16 cellular contexts compared by ENCODE assay signal in the genomic region with DNA sequence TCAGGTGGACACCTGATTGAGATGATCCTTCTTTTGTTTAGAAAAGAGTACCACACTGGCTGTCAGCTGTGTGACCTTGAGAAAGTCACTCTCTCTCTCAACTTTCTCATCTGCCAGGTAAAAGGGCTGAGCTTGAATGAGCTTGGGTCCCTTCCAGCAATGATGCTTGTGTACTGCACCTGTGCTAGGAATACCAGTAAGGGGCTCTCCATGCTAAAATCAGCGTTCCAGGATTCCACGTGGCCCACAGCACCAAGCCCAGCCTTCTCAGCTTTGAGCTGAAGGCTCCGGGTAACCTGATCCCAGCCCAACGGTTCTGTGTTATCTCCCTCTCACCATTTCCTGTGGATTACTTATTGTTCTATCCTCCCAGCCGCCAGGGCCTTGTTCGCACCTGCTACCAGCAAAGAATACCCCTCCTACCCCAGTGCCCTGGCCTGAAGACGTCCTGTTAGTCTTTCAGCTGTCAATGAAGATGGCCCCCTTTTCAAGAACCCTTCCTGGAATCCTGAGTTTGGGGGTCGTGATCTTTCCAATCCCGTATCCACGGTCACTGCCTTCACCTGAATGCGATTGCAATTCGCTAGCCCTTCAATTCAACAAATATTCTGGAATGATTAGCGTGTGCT. TPM values are rescaled to one million over a fixed set of nuclear protein-coding genes. Genes with fewer than 3 reads are reported as not detected.
DNase-seq lines count a peak whose midpoint lies in the region; ATAC-seq and TF ChIP-seq lines count a peak whose summit lies in the region.
"Had no signal": no experiment of that assay in that cellular context is flagged by ENCODE, and none has a peak within 500 bp of the region (broad histone marks: within the 10 kb centered on the region; RNA-seq: fewer than 3 reads in every experiment).

No MANE protein-coding gene starts in this region.

- in situ Hi-C loops in transverse colon (cut with MboI; ENCODE audit: low pct_ligation_motif_present in 1 of 4, low pct_unique_long_range_greater_than_20kb in 1 of 4, low sequenced_read_pairs in 3 of 4): loop anchor here in 2 of 4 donors (25.0 kb wide), 3 partner anchors 435 to 835 kb away; no protein-coding TSS in a partner anchor

- no peak overlapping the region for H3K4me3 Mint-ChIP-seq in WTC11
- H3K4me3 Mint-ChIP-seq in stimulated activated memory B cell treated with anti-CD40 and anti-IgM and Interleukin-4, amounts not matched to agents 10 μg/mL and 1 μg/mL and 100 μg/mL, for 72 hours: no peak overlapping the region
- H3K4me3 Mint-ChIP-seq in activated CD4-positive, alpha-beta T cell treated with anti-CD3 and anti-CD28 coated beads, Interleukin-2, amount 10 ng/mL, durations not matched to agents 7 days and 5 days: no peak overlapping the region
- H3K4me3 Mint-ChIP-seq: activated naive CD8-positive, alpha-beta T cell treated with anti-CD3 and anti-CD28 coated beads for 36 hours had no signal

- TF ChIP-seq POLR2A in transverse colon (IDR thresholded peaks at IDR 0.05): no peak

- POLR2A ChIA-PET in WTC11 (lab: Charles Lee): no interaction called here
- POLR2A ChIA-PET in activated CD4-positive, alpha-beta T cell treated with anti-CD3 and anti-CD28 coated beads, Interleukin-2, amount 10 ng/mL, durations not matched to agents 7 days and 5 days (lab: Charles Lee): no interaction called here

- H3K27me3 ChIP-seq in transverse colon: no peaks in the 10 kb centered on the region
- H3K27me3 ChIP-seq: hepatocyte, Peyer's patch had no signal

- peaks cover 7 to 44% (median 19%) of the 10 kb centered on the region in 4 donors for H3K4me1 ChIP-seq in transverse colon

- TF ChIP-seq EP300 in transverse colon (IDR thresholded peaks at IDR 0.05; ENCODE audit: low read depth): no peak

- CTCF ChIA-PET in WTC11 (lab: Charles Lee): interaction anchor here (0.6 to 1.6 kb wide), 8 partner anchors 13 to 237 kb away, joined by 3 to 18 read pairs (median 4); no protein-coding TSS in a partner anchor
- CTCF ChIA-PET in activated CD4-positive, alpha-beta T cell treated with anti-CD3 and anti-CD28 coated beads, Interleukin-2, amount 10 ng/mL, durations not matched to agents 7 days and 5 days (lab: Charles Lee): interaction anchor here (1.1 to 1.3 kb wide), 2 partner anchors 8 to 32 kb away, joined by 3 to 4 read pairs; no protein-coding TSS in a partner anchor

- peak overlapping the region in 1 of 4 donors; percentile 82 for H3K27ac ChIP-seq in transverse colon

- H3K4me3 ChIP-seq in transverse colon: no peak overlapping the region
- H3K4me3 ChIP-seq: hepatocyte, Peyer's patch had no signal

- peaks cover 44% of the 10 kb centered on the region for H3K4me1 Mint-ChIP-seq in WTC11
- H3K4me1 Mint-ChIP-seq in stimulated activated memory B cell treated with anti-CD40 and anti-IgM and Interleukin-4, amounts not matched to agents 10 μg/mL and 1 μg/mL and 100 μg/mL, for 72 hours: peaks cover 20% of the 10 kb centered on the region
- peaks cover 7% of the 10 kb centered on the region for H3K4me1 Mint-ChIP-seq in activated CD4-positive, alpha-beta T cell treated with anti-CD3 and anti-CD28 coated beads, Interleukin-2, amount 10 ng/mL, durations not matched to agents 7 days and 5 days

- no peaks in the 10 kb centered on the region for H3K36me3 ChIP-seq in transverse colon
- H3K36me3 ChIP-seq: Peyer's patch had no signal

- no peaks in the 10 kb centered on the region for H3K9me3 ChIP-seq in transverse colon
- H3K9me3 ChIP-seq: Peyer's patch had no signal

- H3K27me3 Mint-ChIP-seq in WTC11 (ENCODE audit: low read depth): no peaks in the 10 kb centered on the region; the same call in 1 of the 2 replicates
- no peaks in the 10 kb centered on the region for H3K27me3 Mint-ChIP-seq in stimulated activated memory B cell treated with anti-CD40 and anti-IgM and Interleukin-4, amounts not matched to agents 10 μg/mL and 1 μg/mL and 100 μg/mL, for 72 hours
- H3K27me3 Mint-ChIP-seq in activated CD4-positive, alpha-beta T cell treated with anti-CD3 and anti-CD28 coated beads, Interleukin-2, amount 10 ng/mL, durations not matched to agents 7 days and 5 days: no peaks in the 10 kb centered on the region
- H3K27me3 Mint-ChIP-seq: activated naive CD8-positive, alpha-beta T cell treated with anti-CD3 and anti-CD28 coated beads for 36 hours had no signal

- no peak overlapping the region for H3K27ac Mint-ChIP-seq in WTC11
- peak overlapping the region; percentile 9 for H3K27ac Mint-ChIP-seq in stimulated activated memory B cell treated with anti-CD40 and anti-IgM and Interleukin-4, amounts not matched to agents 10 μg/mL and 1 μg/mL and 100 μg/mL, for 72 hours
- no peak overlapping the region for H3K27ac Mint-ChIP-seq in activated CD4-positive, alpha-beta T cell treated with anti-CD3 and anti-CD28 coated beads, Interleukin-2, amount 10 ng/mL, durations not matched to agents 7 days and 5 days
- H3K27ac Mint-ChIP-seq: activated naive CD8-positive, alpha-beta T cell treated with anti-CD3 and anti-CD28 coated beads for 36 hours had no signal

- intact Hi-C loops in transverse colon (cut with DNase I; ENCODE audit: low total_unique reads): no loop called here

- TF ChIP-seq CTCF in WTC11 (IDR thresholded peaks at IDR 0.05) (no peak), transverse colon (IDR thresholded peaks at IDR 0.05) (no peak)

- DNase-seq in NCI-H82 (lab: John Stamatoyannopoulos, UW) (peak; percentile 57), NCI-H82 treated with DMSO at 0.1 percent for 48 hours (lab: John Stamatoyannopoulos, UW; ENCODE audit: unreplicated experiment) (no peak), NCI-H345 (lab: John Stamatoyannopoulos, UW) (peak; percentile 87), WTC11 (ENCODE audit: low spot score) (no peak), transverse colon (no peak)
- DNase-seq in activated CD4-positive, alpha-beta T cell treated with anti-CD3 and anti-CD28 coated beads, Interleukin-2, amount 10 ng/mL, durations not matched to agents 7 days and 5 days: no peak
- DNase-seq: ACHN; activated naive CD8-positive, alpha-beta T cell treated with anti-CD3 and anti-CD28 coated beads for 36 hours; mammary epithelial cell; Peyer's patch; stimulated activated CD4-positive, alpha-beta T cell treated with anti-CD3 and anti-CD28 coated beads, Interleukin-2, amount 100 ng/mL, for 24 hours; stimulated activated naive CD4-positive, alpha-beta T cell had no signal

- 69 to 100% methylated on average over 6 to 13 of the region's 13 CpGs for WGBS in transverse colon (ENCODE audit: low coverage in 1 of 2), 2 donors

- H3K36me3 Mint-ChIP-seq in WTC11: no peaks in the 10 kb centered on the region
- H3K36me3 Mint-ChIP-seq in stimulated activated memory B cell treated with anti-CD40 and anti-IgM and Interleukin-4, amounts not matched to agents 10 μg/mL and 1 μg/mL and 100 μg/mL, for 72 hours: peaks cover 4% of the 10 kb centered on the region
- no peaks in the 10 kb centered on the region for H3K36me3 Mint-ChIP-seq in activated CD4-positive, alpha-beta T cell treated with anti-CD3 and anti-CD28 coated beads, Interleukin-2, amount 10 ng/mL, durations not matched to agents 7 days and 5 days (ENCODE audit: low read depth)
- H3K36me3 Mint-ChIP-seq: activated naive CD8-positive, alpha-beta T cell treated with anti-CD3 and anti-CD28 coated beads for 36 hours had no signal

- no peaks in the 10 kb centered on the region for H3K9me3 Mint-ChIP-seq in WTC11
- no peaks in the 10 kb centered on the region for H3K9me3 Mint-ChIP-seq in stimulated activated memory B cell treated with anti-CD40 and anti-IgM and Interleukin-4, amounts not matched to agents 10 μg/mL and 1 μg/mL and 100 μg/mL, for 72 hours
- H3K9me3 Mint-ChIP-seq in activated CD4-positive, alpha-beta T cell treated with anti-CD3 and anti-CD28 coated beads, Interleukin-2, amount 10 ng/mL, durations not matched to agents 7 days and 5 days: no peaks in the 10 kb centered on the region
- H3K9me3 Mint-ChIP-seq: activated naive CD8-positive, alpha-beta T cell treated with anti-CD3 and anti-CD28 coated beads for 36 hours had no signal

- ATAC-seq in WTC11: peak; percentile 60
- ATAC-seq in stimulated activated memory B cell treated with anti-CD40 and anti-IgM and Interleukin-4, amounts not matched to agents 10 μg/mL and 1 μg/mL and 100 μg/mL, for 72 hours: no peak
- no peak for ATAC-seq in HG03469 (IDR thresholded peaks at IDR 0.05; ENCODE audit: unreplicated experiment)
- ATAC-seq: esophagus mucosa had no signal

TF ChIP-seq in WTC11, 78 proteins besides CTCF, POLR2A, EP300 and RAD21:
- TF ChIP-seq ZNF219 (CRISPR knock-in tag; IDR thresholded peaks at IDR 0.05; ENCODE audit: borderline replicate concordance) (no peak), ZNF121 (CRISPR knock-in tag; IDR thresholded peaks at IDR 0.05) (peak; percentile 70)

RNA-seq across cellular contexts. Expression of gene CGNL1, which starts 54.2 kb away (rescaled TPM):
- total RNA-seq in WTC11 (2021) (57.3 to 69.5 TPM (median 67.1 TPM) in 3 replicates), transverse colon (1 to 10 TPM; 1.1 to 2.2 (median 1.8) TPM)
- not detected for total RNA-seq in activated CD4-positive, alpha-beta T cell treated with anti-CD3 and anti-CD28 coated beads, Interleukin-2, amount 10 ng/mL, durations not matched to agents 7 days and 5 days
- total RNA-seq: activated naive CD8-positive, alpha-beta T cell treated with anti-CD3 and anti-CD28 coated beads for 36 hours had no signal

Comparison
In these comparisons a context has a peak if more than half of its experiments do, and no peak if none do; other contexts are left out.
1. DNase-seq: peak in NCI-H82 (single experiment) and NCI-H345 (single experiment); none in NCI-H82 treated with DMSO at 0.1 percent for 48 hours (single experiment), WTC11 (single experiment), activated CD4-positive, alpha-beta T cell treated with anti-CD3 and anti-CD28 coated beads, Interleukin-2, amount 10 ng/mL, durations not matched to agents 7 days and 5 days (single experiment) and transverse colon (single experiment).
2. RNA of gene CGNL1, which starts 54.2 kb away (total RNA-seq): 57.3 to 69.5 TPM in WTC11; 1.1 to 2.2 TPM in transverse colon and not detected in activated CD4-positive, alpha-beta T cell treated with anti-CD3 and anti-CD28 coated beads, Interleukin-2, amount 10 ng/mL, durations not matched to agents 7 days and 5 days; every median in the first group is over 10 times any median in the second.